ENCODE assay signal across 2 cellular contexts in genomic region chr4:152165851-152166250, GRCh38.
TF ChIP-seq lines count a peak whose summit lies in the region.

No MANE protein-coding gene starts in this region.

TF ChIP-seq in GM23338, 12 proteins besides CTCF, POLR2A, EP300 and RAD21 (continued from another document):
- TF ChIP-seq REST (IDR thresholded peaks at IDR 0.05; ENCODE audit: unreplicated experiment) (no peak), ZNF114 (CRISPR knock-in tag; IDR thresholded peaks at IDR 0.05) (no peak), JUNB (IDR thresholded peaks at IDR 0.05; ENCODE audit: unreplicated experiment) (no peak), ETS1 (IDR thresholded peaks at IDR 0.05) (no peak), ZNF331 (CRISPR knock-in tag; IDR thresholded peaks at IDR 0.05; ENCODE audit: low read depth) (no peak), EZH2phosphoT487 (IDR thresholded peaks at IDR 0.05; ENCODE audit: unreplicated experiment) (no peak), STAT1 (IDR thresholded peaks at IDR 0.05; ENCODE audit: unreplicated experiment) (no peak)
TF ChIP-seq in GM23338: peak in this region for 0.

TF ChIP-seq in HEK293T, 16 proteins besides CTCF, POLR2A, EP300 and RAD21 (continued from another document):
- TF ChIP-seq PKNOX1 (IDR thresholded peaks at IDR 0.05), result no peak
- TF ChIP-seq L3MBTL2 (conservative IDR thresholded peaks at IDR 0.05), result no peak
